Comparison of ENCODE assay signal across 3 cellular contexts in the genomic region with DNA sequence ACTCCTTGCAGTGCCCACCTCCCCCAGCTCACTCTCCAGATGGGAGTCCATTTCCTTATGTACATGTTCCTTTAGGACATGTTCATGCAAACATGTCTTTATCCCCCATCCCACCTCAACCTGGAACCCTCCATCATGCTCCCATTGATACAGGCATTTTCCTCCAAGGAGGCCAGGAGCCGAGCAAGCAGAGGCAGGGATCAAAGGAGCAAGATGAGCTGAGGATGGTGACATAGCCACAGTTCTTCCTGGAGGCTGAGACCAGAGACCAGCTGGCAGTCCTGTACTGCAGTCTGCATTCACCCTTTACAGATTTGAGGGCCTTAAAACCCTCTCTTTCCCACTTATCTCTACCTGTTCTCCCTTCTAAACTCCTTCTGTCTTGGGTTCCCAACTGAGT. TPM values are rescaled to one million over a fixed set of nuclear protein-coding genes. Genes with fewer than 3 reads are reported as not detected.
"Had no signal": no experiment of that assay in that cellular context is flagged by ENCODE, and none has a peak within 500 bp of the region (broad histone marks: within the 10 kb centered on the region; RNA-seq: fewer than 3 reads in every experiment).

No MANE protein-coding gene starts in this region.

RNA-seq across cellular contexts. Expression of a gene that starts 5.0 kb away (rescaled TPM):
- total RNA-seq: body of pancreas, cardiac septum had no signal

RNA-seq across cellular contexts. Expression of a gene that starts 19.4 kb away (rescaled TPM):
- total RNA-seq: cardiac septum had no signal

RNA-seq across cellular contexts. Expression of a gene that starts 39.5 kb away (rescaled TPM):
- total RNA-seq: body of pancreas had no signal

RNA-seq across cellular contexts. Expression of a gene that starts 48.5 kb away (rescaled TPM):
- total RNA-seq: activated naive CD8-positive, alpha-beta T cell treated with anti-CD3 and anti-CD28 coated beads for 36 hours; body of pancreas had no signal
